Comparison of ENCODE assay signal across 8 cellular contexts in genomic region chr5:108681079-108681921, GRCh38.
DNase-seq lines count a peak whose midpoint lies in the region; ATAC-seq and TF ChIP-seq lines count a peak whose summit lies in the region.

No MANE protein-coding gene starts in this region.

- H3K18ac ChIP-seq in mesenchymal stem cell (ENCODE audit: low read depth in 1 of 2, low read length in 2 of 2): no peak overlapping the region

- H3K9me3 ChIP-seq in endodermal cell (ENCODE audit: control insufficient read depth, low read length) (no peaks in the 10 kb centered on the region), mesenchymal stem cell (ENCODE audit: control insufficient read depth, low read length) (no peaks in the 10 kb centered on the region), uterus (no peaks in the 10 kb centered on the region)

- H3K27me3 Mint-ChIP-seq in activated T-cell treated with anti-CD3 and anti-CD28 coated beads, Interleukin-2, amount 50 U/mL, for 4 hours (ENCODE audit: low read depth): peaks cover 4% of the 10 kb centered on the region
- H3K27me3 Mint-ChIP-seq in endodermal cell (ENCODE audit: insufficient read depth): peaks cover 37% of the 10 kb centered on the region

- H3K27me3 ChIP-seq in endodermal cell (ENCODE audit: control insufficient read depth, insufficient read depth, low read length, poor library complexity, severe bottlenecking): peaks cover 22% of the 10 kb centered on the region
- peaks cover 0 to 13% of the 10 kb centered on the region in 2 experiments for H3K27me3 ChIP-seq in mesenchymal stem cell (ENCODE audit: control insufficient read depth in 1 of 2, insufficient read depth in 1 of 2, low read length in 2 of 2)
- H3K27me3 ChIP-seq in uterus: no peaks in the 10 kb centered on the region

- no peak overlapping the region for H2BK15ac ChIP-seq in mesenchymal stem cell (ENCODE audit: low read depth, poor library complexity, severe bottlenecking)

- H2AK5ac ChIP-seq in mesenchymal stem cell (ENCODE audit: low read length, severe bottlenecking): no peak overlapping the region

- 60 to 65% methylated on average over 1 to 5 of the region's 5 CpGs for WGBS in endodermal cell (ENCODE audit: insufficient coverage in 1 of 2, insufficient read length in 1 of 2), 2 experiments
- 67% methylated on average over 5 of the region's 5 CpGs for WGBS in mesenchymal stem cell

- peak; percentile 62 to 66 for ATAC-seq in activated T-cell treated with anti-CD3 and anti-CD28 coated beads, Interleukin-2, amount 50 U/mL, for 4 hours
- peak; percentile 95 for ATAC-seq in GM21529 (IDR thresholded peaks at IDR 0.05; ENCODE audit: unreplicated experiment)

- no peak overlapping the region for H4K8ac ChIP-seq in mesenchymal stem cell (ENCODE audit: low read length)

- H3K4me1 ChIP-seq in endodermal cell (ENCODE audit: control insufficient read depth, insufficient read depth, low read length): no peaks in the 10 kb centered on the region
- H3K4me1 ChIP-seq in mesenchymal stem cell (ENCODE audit: control insufficient read depth, insufficient read depth, low read depth, low read length): no peaks in the 10 kb centered on the region
- H3K4me1 ChIP-seq in uterus: no peaks in the 10 kb centered on the region

- H3K27ac Mint-ChIP-seq in endodermal cell: peak overlapping the region; percentile 59

- H3K14ac ChIP-seq in mesenchymal stem cell (ENCODE audit: low read length in 2 of 2): no peak overlapping the region

- no peaks in the 10 kb centered on the region for H3K79me1 ChIP-seq in mesenchymal stem cell (replicated peaks; ENCODE audit: low read length, poor library complexity, severe bottlenecking)

- H3K36me3 Mint-ChIP-seq in activated T-cell treated with anti-CD3 and anti-CD28 coated beads, Interleukin-2, amount 50 U/mL, for 4 hours (ENCODE audit: insufficient read depth): no peaks in the 10 kb centered on the region
- H3K36me3 Mint-ChIP-seq in endodermal cell (ENCODE audit: low read depth): no peaks in the 10 kb centered on the region

- no peak overlapping the region for H2BK12ac ChIP-seq in mesenchymal stem cell (ENCODE audit: low read length in 2 of 2)

- no peak overlapping the region for H3K23ac ChIP-seq in mesenchymal stem cell (ENCODE audit: low read length in 2 of 2)

- intact Hi-C loops in uterus (cut with DNase I; ENCODE audit: low total_unique reads): no loop called here

- H3K9ac ChIP-seq in endodermal cell (ENCODE audit: extremely low read depth, low read length, poor library complexity, severe bottlenecking) (no peak overlapping the region), mesenchymal stem cell (ENCODE audit: low read length) (peak overlapping the region; percentile 89)

- no peak overlapping the region for H3K4ac ChIP-seq in mesenchymal stem cell (ENCODE audit: low read depth in 1 of 2, low read length in 2 of 2)

- no peak overlapping the region for H3K4me2 ChIP-seq in mesenchymal stem cell (ENCODE audit: low read length, poor library complexity, severe bottlenecking)

- no peak overlapping the region for H3K27ac ChIP-seq in RWPE1
- no peak overlapping the region for H3K27ac ChIP-seq in endodermal cell (ENCODE audit: low read depth, low read length)
- no peak overlapping the region for H3K27ac ChIP-seq in mesenchymal stem cell (ENCODE audit: low read length, poor library complexity, severe bottlenecking)
- H3K27ac ChIP-seq in uterus: peak overlapping the region in 1 of 2 donors; percentile 45

- no peak overlapping the region for H2BK120ac ChIP-seq in mesenchymal stem cell (ENCODE audit: low read depth, low read length)

- H3K4me3 ChIP-seq in endodermal cell (ENCODE audit: low read length): no peak overlapping the region
- H3K4me3 ChIP-seq in mesenchymal stem cell (ENCODE audit: insufficient read depth in 1 of 2, low read depth in 1 of 2, low read length in 2 of 2): peak overlapping the region in 1 of 2 experiments; percentile 36
- no peak overlapping the region for H3K4me3 ChIP-seq in uterus

- H2BK5ac ChIP-seq in mesenchymal stem cell (ENCODE audit: low read depth, low read length, poor library complexity, severe bottlenecking): no peak overlapping the region

- H3K9me3 Mint-ChIP-seq in activated T-cell treated with anti-CD3 and anti-CD28 coated beads, Interleukin-2, amount 50 U/mL, for 4 hours: no peaks in the 10 kb centered on the region
- no peaks in the 10 kb centered on the region for H3K9me3 Mint-ChIP-seq in endodermal cell

- no peak overlapping the region for H3K4me3 Mint-ChIP-seq in activated T-cell treated with anti-CD3 and anti-CD28 coated beads, Interleukin-2, amount 50 U/mL, for 4 hours
- no peak overlapping the region for H3K4me3 Mint-ChIP-seq in endodermal cell

- no peaks in the 10 kb centered on the region for H3K36me3 ChIP-seq in endodermal cell (ENCODE audit: control insufficient read depth, insufficient read depth, low read length)
- no peaks in the 10 kb centered on the region for H3K36me3 ChIP-seq in mesenchymal stem cell (ENCODE audit: control insufficient read depth in 1 of 2, insufficient read depth in 2 of 2, low read depth in 1 of 2, low read length in 2 of 2)
- no peaks in the 10 kb centered on the region for H3K36me3 ChIP-seq in uterus

- no peak for DNase-seq in activated T-cell treated with anti-CD3 and anti-CD28 coated beads, Interleukin-2, amount 50 U/mL, for 4 hours
- DNase-seq in activated T-cell treated with anti-CD3 and anti-CD28 coated beads, Interleukin-2, amount 50 U/mL, for 1 hour: no peak
- peak; percentile 32 for DNase-seq in HS-5 (ENCODE audit: low read depth)
- peak; percentile 73 for DNase-seq in RWPE1 (ENCODE audit: low spot score)
- peak; percentile 62 for DNase-seq in endodermal cell
- peak; percentile 78 for DNase-seq in mesenchymal stem cell
- peak in 1 of 2 donors; percentile 28 for DNase-seq in uterus

- no peak overlapping the region for H4K91ac ChIP-seq in mesenchymal stem cell (ENCODE audit: low read length)

- TF ChIP-seq CTCF in RWPE1 (conservative IDR thresholded peaks at IDR 0.05; ENCODE audit: low read depth) (peak; percentile 92), endodermal cell (conservative IDR thresholded peaks at IDR 0.05) (peak; percentile 86), uterus (IDR thresholded peaks at IDR 0.05) (peak; percentile 68 to 89 (median 77))

- CTCF ChIA-PET in RWPE1 (lab: Yijun Ruan, JAX): interaction anchor here (0.6 to 1.6 kb wide), 21 partner anchors 8 to 849 kb away, joined by 3 to 8 read pairs (median 3); no protein-coding TSS in a partner anchor

- no peaks in the 10 kb centered on the region for H3K4me1 Mint-ChIP-seq in activated T-cell treated with anti-CD3 and anti-CD28 coated beads, Interleukin-2, amount 50 U/mL, for 4 hours (ENCODE audit: low read depth)
- peaks cover 7% of the 10 kb centered on the region for H3K4me1 Mint-ChIP-seq in endodermal cell

- no peak overlapping the region for H2AFZ ChIP-seq in mesenchymal stem cell (ENCODE audit: low read depth, low read length)

- POLR2A ChIA-PET in RWPE1 (lab: Yijun Ruan, JAX; ENCODE audit: low non-redundant PET): no interaction called here

- no peak for TF ChIP-seq POLR2A in uterus (IDR thresholded peaks at IDR 0.05)

Comparison
In these comparisons a context has a peak if more than half of its experiments do, and no peak if none do; other contexts are left out.
1. DNase-seq: peak in HS-5 (single experiment), RWPE1 (single experiment), endodermal cell (single experiment) and mesenchymal stem cell (single experiment); none in activated T-cell treated with anti-CD3 and anti-CD28 coated beads, Interleukin-2, amount 50 U/mL, for 4 hours (single experiment) and activated T-cell treated with anti-CD3 and anti-CD28 coated beads, Interleukin-2, amount 50 U/mL, for 1 hour (single experiment).
2. Peak in every context shown above with its lines, with median percentiles within 50 percentile points of each other: CTCF ChIP-seq.